Comparison of ENCODE assay signal across 8 cellular contexts in the genomic region with DNA sequence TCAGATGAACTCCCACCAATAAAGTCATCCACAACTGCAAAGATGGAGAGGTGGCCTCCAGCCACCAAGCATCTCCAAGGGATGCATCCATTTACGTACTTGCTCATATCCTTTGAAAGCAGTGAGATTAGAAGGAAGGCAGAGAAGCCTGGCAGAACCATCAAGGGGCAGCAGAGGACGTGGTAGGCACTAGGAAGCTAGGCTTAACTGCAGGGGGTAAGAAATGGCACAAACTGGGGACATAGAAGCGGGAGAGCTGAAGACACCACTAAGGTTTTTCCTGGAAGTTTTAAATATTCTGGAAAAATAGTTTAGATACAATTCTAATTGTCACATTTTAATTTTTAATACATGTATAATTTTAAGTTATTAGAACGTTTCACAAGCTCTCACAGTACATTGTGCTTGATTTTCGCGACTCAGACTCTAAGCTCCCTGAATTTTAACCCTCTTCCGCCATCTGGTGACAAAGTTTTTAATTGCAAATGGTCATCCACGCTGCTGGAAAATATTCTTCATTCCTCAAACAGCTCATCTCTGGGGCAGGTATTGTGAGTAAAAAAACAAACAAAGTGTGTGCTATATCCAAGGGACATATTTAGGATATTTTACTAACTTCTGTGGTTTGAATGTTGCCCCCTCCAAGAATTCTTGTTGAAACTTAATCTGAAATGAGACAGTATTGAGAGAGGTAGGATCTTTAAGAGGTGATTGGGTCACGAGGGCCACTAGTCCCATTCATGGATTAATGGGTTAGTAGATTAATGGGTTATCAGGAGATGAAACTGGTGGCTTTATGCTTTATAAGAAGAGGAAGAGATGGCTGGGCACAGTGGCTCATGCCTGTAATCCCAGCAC. TPM values are rescaled to one million over a fixed set of nuclear protein-coding genes. Genes with fewer than 3 reads are reported as not detected.
DNase-seq lines count a peak whose midpoint lies in the region; ATAC-seq, FAIRE-seq and TF ChIP-seq lines count a peak whose summit lies in the region.

No MANE protein-coding gene starts in this region.

- H3K79me1 ChIP-seq in H1 (ENCODE audit: low read depth, low read length) (no peaks in the 10 kb centered on the region), mesendoderm (ENCODE audit: low read length) (no peaks in the 10 kb centered on the region)

- WGBS in GM23248 (ENCODE audit: low coverage in 1 of 2, low lambda C conversion rate in 2 of 2, missing lambda C conversion rate in 2 of 2), 2 experiments: 26 to 28% methylated on average over 9 of the region's 9 CpGs
- 32% methylated on average over 9 of the region's 9 CpGs; no CpG with 5 or more reads in 1 of the 2 experiments for WGBS in H1 (ENCODE audit: extremely low coverage in 1 of 2, insufficient coverage in 1 of 2, insufficient read length in 1 of 2, insufficient replicate concordance in 2 of 2, low coverage in 1 of 2, low lambda C conversion rate in 2 of 2, missing lambda C conversion rate in 1 of 2), 2 experiments
- no CpG with 5 or more reads among the region's 9 CpGs for WGBS in mesendoderm (ENCODE audit: extremely low coverage, insufficient coverage, low lambda C conversion rate)
- 28% methylated on average over 9 of the region's 9 CpGs for WGBS in thyroid gland, 2 donors

- H3K56ac ChIP-seq in H1 (replicated peaks; ENCODE audit: insufficient read length, low read depth, low read length): no peak overlapping the region
- H3K56ac ChIP-seq in mesendoderm (ENCODE audit: low read length): no peak overlapping the region

- H2BK12ac ChIP-seq in H1 (ENCODE audit: low read depth, low read length): no peak overlapping the region

- peaks cover 6% of the 10 kb centered on the region; the same call in 1 of the 2 replicates for H3K79me2 ChIP-seq in GM23248 (ENCODE audit: insufficient read depth)
- no peaks in the 10 kb centered on the region for H3K79me2 ChIP-seq in H1 (ENCODE audit: control insufficient read depth in 1 of 2, insufficient read depth in 2 of 2, low read length in 2 of 2)
- no peaks in the 10 kb centered on the region for H3K79me2 ChIP-seq in mesendoderm (ENCODE audit: control insufficient read depth, insufficient read depth, low read length)

- H2AK5ac ChIP-seq in H1 (ENCODE audit: low read depth, low read length): no peak overlapping the region
- no peak overlapping the region for H2AK5ac ChIP-seq in mesendoderm (ENCODE audit: low read length)

- in situ Hi-C loops in GM23248 (cut with MboI): loop anchor here (10.0 kb wide), 1 partner anchor 399 kb away; no protein-coding TSS in a partner anchor

- no peaks in the 10 kb centered on the region for H3K36me3 ChIP-seq in CD8-positive, alpha-beta T cell (ENCODE audit: insufficient read depth, low read length)
- no peaks in the 10 kb centered on the region for H3K36me3 ChIP-seq in GM23248 (ENCODE audit: low read depth)
- peaks cover 0 to 10% (median 0%) of the 10 kb centered on the region in 4 experiments; a peak in 2 of 8 replicates for H3K36me3 ChIP-seq in H1 (ENCODE audit: control insufficient read depth in 2 of 4, insufficient read depth in 4 of 4, low read length in 3 of 4)
- no peaks in the 10 kb centered on the region for H3K36me3 ChIP-seq in mesendoderm (ENCODE audit: control insufficient read depth, insufficient read depth, low read length)
- H3K36me3 ChIP-seq in thyroid gland: no peaks in the 10 kb centered on the region

- peak in 6 of 7 experiments; percentile 27 to 64 (median 48) for DNase-seq in CD8-positive, alpha-beta T cell
- peak; percentile 81 for DNase-seq in GM23248
- peak; percentile 41 for DNase-seq in NCI-H226
- peak in 1 of 2 experiments; percentile 61 for DNase-seq in H1 (ENCODE audit: low read depth in 1 of 2, low spot score in 2 of 2)
- DNase-seq in mesendoderm: peak; percentile 77
- DNase-seq in thyroid gland: peak; percentile 30 to 38

- CTCF ChIA-PET in CD8-positive, alpha-beta T cell (lab: Charles Lee): interaction anchor here (0.6 to 3.9 kb wide), 59 partner anchors 10 to 456 kb away, joined by 3 to 28 read pairs (median 5); partner anchors contain the start of genes ATP5F1A and HAUS1
- CTCF ChIA-PET in H1 (lab: Charles Lee; ENCODE audit: partially characterized antibody): interaction anchor here (0.5 to 4.1 kb wide), 64 partner anchors 10 to 796 kb away, joined by 3 to 27 read pairs (median 4); no protein-coding TSS in a partner anchor

- H3K9me2 ChIP-seq in GM23248 (ENCODE audit: insufficient read depth): no peaks in the 10 kb centered on the region

- H2BK120ac ChIP-seq in H1 (replicated peaks; ENCODE audit: low read depth, low read length) (no peak overlapping the region), mesendoderm (ENCODE audit: low read depth, low read length) (no peak overlapping the region)

- no peak overlapping the region for H3K27ac Mint-ChIP-seq in CD8-positive, alpha-beta T cell

- no peak for TF ChIP-seq EP300 in H1 (IDR thresholded peaks at IDR 0.05; ENCODE audit: borderline replicate concordance in 1 of 2, low read depth in 2 of 2, low read length in 2 of 2)

- H3K4ac ChIP-seq in H1 (replicated peaks; ENCODE audit: insufficient read length, low read depth, low read length) (no peak overlapping the region), mesendoderm (ENCODE audit: low read depth, low read length) (no peak overlapping the region)

- no peak overlapping the region for H3K23ac ChIP-seq in H1 (ENCODE audit: insufficient read length)
- no peak overlapping the region for H3K23ac ChIP-seq in mesendoderm (ENCODE audit: low read length)

- peaks cover 37% of the 10 kb centered on the region for H3F3A ChIP-seq in GM23248 (ENCODE audit: insufficient read depth)

- H4K91ac ChIP-seq in H1 (replicated peaks; ENCODE audit: insufficient read length, low read length): no peak overlapping the region

- TF ChIP-seq RAD21 in H1 (IDR thresholded peaks at IDR 0.05 in 1 of 2, conservative IDR thresholded peaks at IDR 0.05 in 1 of 2; ENCODE audit: low read depth in 2 of 2, low read length in 2 of 2): peak; percentile 82

- peaks cover 11% of the 10 kb centered on the region; the same call in 1 of the 2 replicates for H3K23me2 ChIP-seq in H1 (ENCODE audit: low read depth, low read length)

- H4K20me1 ChIP-seq in GM23248 (ENCODE audit: insufficient read depth): no peaks in the 10 kb centered on the region
- peaks cover 0 to 3% of the 10 kb centered on the region in 2 experiments for H4K20me1 ChIP-seq in H1 (replicated peaks in 1 of 2; ENCODE audit: control insufficient read depth in 1 of 2, insufficient read depth in 2 of 2, low read length in 2 of 2)

- no peak overlapping the region for H4K5ac ChIP-seq in H1 (ENCODE audit: insufficient read length, low read depth, low read length)
- H4K5ac ChIP-seq in mesendoderm (ENCODE audit: low read length): no peak overlapping the region

- H3K4me2 ChIP-seq in GM23248 (ENCODE audit: unreplicated experiment) (no peak overlapping the region), H1 (ENCODE audit: insufficient read depth in 1 of 2, low read depth in 2 of 2, low read length in 2 of 2) (peak overlapping the region in 1 of 2 experiments; percentile 10; a peak in 1 of 4 replicates), mesendoderm (ENCODE audit: low read length) (no peak overlapping the region)

- H3K9ac ChIP-seq in GM23248: no peak overlapping the region
- H3K9ac ChIP-seq in H1 (replicated peaks in 1 of 4; ENCODE audit: extremely low read depth in 1 of 4, low read depth in 3 of 4, low read length in 3 of 4): no peak overlapping the region
- no peak overlapping the region for H3K9ac ChIP-seq in mesendoderm (ENCODE audit: low read length)

- H4K8ac ChIP-seq in H1 (ENCODE audit: extremely low read depth, insufficient read depth, low read length): no peak overlapping the region
- H4K8ac ChIP-seq in mesendoderm (ENCODE audit: low read depth, low read length): no peak overlapping the region

- no peak overlapping the region for H3K27ac ChIP-seq in CD8-positive, alpha-beta T cell (ENCODE audit: low read depth, low read length)
- H3K27ac ChIP-seq in GM23248 (no peak overlapping the region), H1 (ENCODE audit: low read depth, low read length) (no peak overlapping the region), mesendoderm (ENCODE audit: low read depth, low read length) (no peak overlapping the region), thyroid gland (no peak overlapping the region)

- H3K4me1 Mint-ChIP-seq in CD8-positive, alpha-beta T cell (ENCODE audit: low read depth): peaks cover 40% of the 10 kb centered on the region

- TF ChIP-seq CTCF in CD8-positive, alpha-beta T cell (IDR thresholded peaks at IDR 0.05): peak; percentile 89
- TF ChIP-seq CTCF in H1 (IDR thresholded peaks at IDR 0.05; ENCODE audit: control extremely low read depth in 1 of 3, insufficient read depth in 1 of 3, low read depth in 1 of 3, low read length in 3 of 3) (peak; percentile 19 to 55 (median 54)), thyroid gland (IDR thresholded peaks at IDR 0.05) (peak in 5 of 6 experiments; percentile 38 to 66 (median 62))

- H2BK15ac ChIP-seq in H1 (ENCODE audit: low read length): no peak overlapping the region
- H2BK15ac ChIP-seq in mesendoderm (replicated peaks; ENCODE audit: low read depth): no peak overlapping the region

- TF ChIP-seq POLR2A in H1 (IDR thresholded peaks at IDR 0.05; ENCODE audit: control extremely low read depth in 1 of 2, low read depth in 2 of 2, low read length in 2 of 2) (no peak), thyroid gland (IDR thresholded peaks at IDR 0.05) (no peak)

- H2BK5ac ChIP-seq in H1 (ENCODE audit: low read depth, low read length) (no peak overlapping the region), mesendoderm (ENCODE audit: low read length) (no peak overlapping the region)

- H3K4me3 Mint-ChIP-seq in CD8-positive, alpha-beta T cell: peak overlapping the region; percentile 86

- H3K4me1 ChIP-seq in CD8-positive, alpha-beta T cell (ENCODE audit: insufficient read depth, low read length): peaks cover 21% of the 10 kb centered on the region
- H3K4me1 ChIP-seq in GM23248 (ENCODE audit: insufficient read depth) (0 out of 2 replicates have a peak, but pooled peaks cover 3% of the 10 kb centered on the region), H1 (replicated peaks in 1 of 4; ENCODE audit: control insufficient read depth in 3 of 4, insufficient read depth in 4 of 4, low read length in 3 of 4) (peaks cover 0 to 6% (median 0%) of the 10 kb centered on the region in 4 experiments; a peak in 2 of 7 replicates), mesendoderm (ENCODE audit: control insufficient read depth, low read depth, low read length) (no peaks in the 10 kb centered on the region), thyroid gland (peaks cover 6 to 29% of the 10 kb centered on the region in 2 donors)

- no peak overlapping the region for H3K14ac ChIP-seq in H1 (ENCODE audit: insufficient read length)

- no peaks in the 10 kb centered on the region for H3K27me3 ChIP-seq in CD8-positive, alpha-beta T cell (ENCODE audit: insufficient read depth, low read length)
- H3K27me3 ChIP-seq in GM23248 (replicated peaks; ENCODE audit: insufficient read depth) (no peaks in the 10 kb centered on the region), H1 (replicated peaks in 1 of 4; ENCODE audit: control insufficient read depth in 3 of 4, extremely low read depth in 1 of 4, insufficient read depth in 3 of 4, low read length in 3 of 4) (peaks cover 4 to 31% (median 28%) of the 10 kb centered on the region in 4 experiments), mesendoderm (ENCODE audit: insufficient read depth, low read length, poor library complexity) (peaks cover 8% of the 10 kb centered on the region), thyroid gland (no peaks in the 10 kb centered on the region)

- no peaks in the 10 kb centered on the region for H3K9me3 Mint-ChIP-seq in CD8-positive, alpha-beta T cell

- FAIRE-seq in H1 (lab: Jason Lieb, UNC): peak; percentile 97

- H2AFZ ChIP-seq in GM23248: no peak overlapping the region
- H2AFZ ChIP-seq in H1 (ENCODE audit: low read length): no peak overlapping the region

- no peaks in the 10 kb centered on the region for H3K27me3 Mint-ChIP-seq in CD8-positive, alpha-beta T cell (ENCODE audit: low read depth)

- H3K4me3 ChIP-seq in CD8-positive, alpha-beta T cell (ENCODE audit: low read depth, low read length): no peak overlapping the region
- H3K4me3 ChIP-seq in GM23248 (no peak overlapping the region), H1 (ENCODE audit: extremely low read depth in 1 of 4, insufficient read depth in 2 of 4, low read depth in 3 of 4, low read length in 4 of 4) (no peak overlapping the region), mesendoderm (ENCODE audit: low read length) (no peak overlapping the region), thyroid gland (replicated peaks in 1 of 3) (no peak overlapping the region)

- no peaks in the 10 kb centered on the region for H3K9me3 ChIP-seq in CD8-positive, alpha-beta T cell (ENCODE audit: low read length)
- H3K9me3 ChIP-seq in GM23248 (ENCODE audit: low read depth) (no peaks in the 10 kb centered on the region), H1 (ENCODE audit: insufficient read depth in 2 of 2, low read depth in 1 of 2, low read length in 1 of 2) (no peaks in the 10 kb centered on the region), thyroid gland (no peaks in the 10 kb centered on the region)

- H3K36me3 Mint-ChIP-seq in CD8-positive, alpha-beta T cell: no peaks in the 10 kb centered on the region

- intact Hi-C loops in CD8-positive, alpha-beta T cell (cut with DNase I, micrococcal nuclease): loop anchor here (1.0 to 5.0 kb wide), 13 partner anchors 23 to 452 kb away; partner anchors contain the start of gene EPG5 (in 1 of the 2)
- intact Hi-C loops in thyroid gland (cut with DNase I): loop anchor here (10.0 kb wide), 2 partner anchors 109 to 389 kb away; partner anchors contain the start of gene EPG5

- no peak overlapping the region for H2BK20ac ChIP-seq in H1 (ENCODE audit: low read length)

- H3K18ac ChIP-seq in H1 (ENCODE audit: extremely low read depth, low read length): no peak overlapping the region
- no peak overlapping the region for H3K18ac ChIP-seq in mesendoderm (ENCODE audit: low read length)

- ATAC-seq in CD8-positive, alpha-beta T cell: peak; percentile 66
- peak; percentile 50 to 54 for ATAC-seq in activated CD4-positive, CD25-positive, alpha-beta regulatory T cell treated with anti-CD3 and anti-CD28 coated beads, Interleukin-2, amount 50 U/mL, for 24 hours
- no peak for ATAC-seq in HG03571 (IDR thresholded peaks at IDR 0.05; ENCODE audit: unreplicated experiment)

- POLR2A ChIA-PET in CD8-positive, alpha-beta T cell (lab: Charles Lee): interaction anchor here (0.9 to 1.2 kb wide), 4 partner anchors 18 to 408 kb away, joined by 3 to 4 read pairs (median 3); no protein-coding TSS in a partner anchor
- POLR2A ChIA-PET in H1 (lab: Charles Lee; ENCODE audit: partially characterized antibody): interaction anchor here (0.6 to 2.3 kb wide), 7 partner anchors 8 to 145 kb away, joined by 3 to 7 read pairs (median 4); partner anchors contain the start of gene HAUS1

RNA-seq across cellular contexts. Expression of gene PSTPIP2, which starts 1.6 kb away (rescaled TPM):
- total RNA-seq in CD8-positive, alpha-beta T cell: 1 to 10 TPM; 6.4 to 6.6 TPM
- 2.8 and 3.8 TPM in 2 replicates for total RNA-seq in GM23248 (2014; rRNA removed; shearing (Covaris generic))
- polyA plus RNA-seq in GM23248 (2016; fragmentation: Nextera tagmentation; extraction: Ambion mirVana): 6.4 and 6.7 TPM in 2 replicates
- 2.4 and 2.7 TPM in 2 replicates for total RNA-seq in H1 (2021; fragmentation: NEBNext Ultra II Directional; extraction: Animal tissue kit (Norgen Biotek cat#: 25700))
- polyA plus RNA-seq in H1 (2011; rRNA removed): 0.93 and 1.8 TPM in 2 replicates
- polyA plus RNA-seq in H1 (2011; cell fraction: cytosol; rRNA removed): 1.6 TPM
- polyA plus RNA-seq in H1 (2011; cell fraction: nucleus; rRNA removed): 1.2 TPM
- 1.1 to 2.5 TPM (median 1.3 TPM) in 4 replicates for polyA plus RNA-seq in H1 (2012, experiment 1 of 2)
- polyA plus RNA-seq in H1 (2012, experiment 2 of 2): 0.22 TPM
- polyA plus RNA-seq in H1 (2013, experiment 1 of 2): 2.6 TPM
- polyA plus RNA-seq in H1 (2013, experiment 2 of 2): 2.6 TPM
- 1.1 and 1.3 TPM in 2 replicates for polyA minus RNA-seq in H1 (2011; rRNA and poly(A)+ RNA removed)
- polyA minus RNA-seq in H1 (2011; cell fraction: cytosol; rRNA and poly(A)+ RNA removed): 3.2 TPM
- polyA minus RNA-seq in H1 (2011; cell fraction: nucleus; rRNA and poly(A)+ RNA removed): 2.3 TPM
- 1.7 TPM for polyA plus RNA-seq in mesendoderm (2013, experiment 1 of 2)
- polyA plus RNA-seq in mesendoderm (2013, experiment 2 of 2): 1.9 TPM
- 1 to 10 TPM; 1.9 to 4.3 (median 2.9) TPM for total RNA-seq in thyroid gland

RNA-seq across cellular contexts. Expression of gene ATP5F1A, which starts 24.4 kb away (rescaled TPM):
- 100 to 1,000 TPM; 208 to 212 TPM for total RNA-seq in CD8-positive, alpha-beta T cell
- total RNA-seq in GM23248 (2014; rRNA removed; shearing (Covaris generic)): 562 and 618 TPM in 2 replicates
- polyA plus RNA-seq in GM23248 (2016; fragmentation: Nextera tagmentation; extraction: Ambion mirVana) (353 and 366 TPM in 2 replicates), H1 (2011; rRNA removed) (796 and 970 TPM in 2 replicates)
- total RNA-seq in H1 (2021; fragmentation: NEBNext Ultra II Directional; extraction: Animal tissue kit (Norgen Biotek cat#: 25700)): 669 and 685 TPM in 2 replicates
- polyA plus RNA-seq in H1 (2011; cell fraction: cytosol; rRNA removed): 1,314 TPM
- 497 TPM for polyA plus RNA-seq in H1 (2011; cell fraction: nucleus; rRNA removed)
- 617 to 814 TPM (median 732 TPM) in 4 replicates for polyA plus RNA-seq in H1 (2012, experiment 1 of 2)
- 128 TPM for polyA plus RNA-seq in H1 (2012, experiment 2 of 2)
- 353 TPM for polyA plus RNA-seq in H1 (2013, experiment 1 of 2)
- polyA plus RNA-seq in H1 (2013, experiment 2 of 2): 337 TPM
- polyA minus RNA-seq in H1 (2011; rRNA and poly(A)+ RNA removed): 1,058 and 1,152 TPM in 2 replicates
- polyA minus RNA-seq in H1 (2011; cell fraction: cytosol; rRNA and poly(A)+ RNA removed): 466 TPM
- polyA minus RNA-seq in H1 (2011; cell fraction: nucleus; rRNA and poly(A)+ RNA removed): 236 TPM
- polyA plus RNA-seq in mesendoderm (2013, experiment 1 of 2): 381 TPM
- polyA plus RNA-seq in mesendoderm (2013, experiment 2 of 2): 380 TPM
- total RNA-seq in thyroid gland: 100 to 1,000 TPM; 366 to 865 (median 581) TPM

RNA-seq across cellular contexts. Expression of gene HAUS1, which starts 30.5 kb away (rescaled TPM):
- total RNA-seq in CD8-positive, alpha-beta T cell: 1 to 10 TPM; 6.3 to 8.8 TPM
- total RNA-seq in GM23248 (2014; rRNA removed; shearing (Covaris generic)): 24.2 and 31.9 TPM in 2 replicates
- polyA plus RNA-seq in GM23248 (2016; fragmentation: Nextera tagmentation; extraction: Ambion mirVana) (33.6 and 36.9 TPM in 2 replicates), H1 (2011; rRNA removed) (44.2 and 104 TPM in 2 replicates)
- total RNA-seq in H1 (2021; fragmentation: NEBNext Ultra II Directional; extraction: Animal tissue kit (Norgen Biotek cat#: 25700)): 91.7 and 104 TPM in 2 replicates
- 108 TPM for polyA plus RNA-seq in H1 (2011; cell fraction: cytosol; rRNA removed)
- 24.2 TPM for polyA plus RNA-seq in H1 (2011; cell fraction: nucleus; rRNA removed)
- 78.7 to 123 TPM (median 96.1 TPM) in 4 replicates for polyA plus RNA-seq in H1 (2012, experiment 1 of 2)
- polyA plus RNA-seq in H1 (2012, experiment 2 of 2): 25.4 TPM
- 116 TPM for polyA plus RNA-seq in H1 (2013, experiment 1 of 2)
- 124 TPM for polyA plus RNA-seq in H1 (2013, experiment 2 of 2)
- 31.3 and 34.1 TPM in 2 replicates for polyA minus RNA-seq in H1 (2011; rRNA and poly(A)+ RNA removed)
- 36.3 TPM for polyA minus RNA-seq in H1 (2011; cell fraction: cytosol; rRNA and poly(A)+ RNA removed)
- polyA minus RNA-seq in H1 (2011; cell fraction: nucleus; rRNA and poly(A)+ RNA removed): 21.8 TPM
- polyA plus RNA-seq in mesendoderm (2013, experiment 1 of 2): 148 TPM
- polyA plus RNA-seq in mesendoderm (2013, experiment 2 of 2): 213 TPM
- 10 to 100 TPM; 15.6 to 32.2 (median 20.0) TPM for total RNA-seq in thyroid gland
